Comparison of ENCODE assay signal across 8 cellular contexts in the genomic region with DNA sequence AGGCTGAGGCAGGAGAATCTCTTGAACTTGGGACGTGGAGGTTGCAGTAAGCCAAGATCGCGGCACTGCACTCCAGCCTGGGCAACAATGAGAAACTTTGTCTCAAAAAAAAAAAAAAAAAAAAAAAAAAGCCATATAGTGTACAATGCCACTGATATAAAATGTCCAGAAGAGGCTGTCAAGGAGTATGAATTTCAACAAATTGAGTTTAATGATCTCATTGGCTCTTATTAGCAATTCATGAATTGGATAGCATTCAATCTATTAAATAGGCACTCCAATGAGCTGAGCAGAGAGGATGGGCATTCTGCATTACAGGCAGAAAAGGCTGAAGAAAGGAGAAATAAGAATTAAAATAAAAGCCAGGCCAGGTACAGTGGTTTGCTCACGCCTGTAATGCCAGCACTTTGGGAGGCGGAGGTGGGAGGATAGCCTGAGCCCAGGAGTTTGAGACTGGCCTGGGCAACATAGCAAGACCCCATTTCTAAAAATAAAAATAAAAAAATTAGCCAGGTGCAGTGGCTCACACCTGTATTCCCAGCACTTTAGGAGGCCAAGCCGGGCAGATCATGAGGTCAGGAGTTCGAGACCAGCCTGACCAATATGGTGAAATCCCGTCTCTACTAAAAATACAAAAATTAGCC. TPM values are rescaled to one million over a fixed set of nuclear protein-coding genes. Genes with fewer than 3 reads are reported as not detected.
DNase-seq lines count a peak whose midpoint lies in the region; ATAC-seq and TF ChIP-seq lines count a peak whose summit lies in the region.

No MANE protein-coding gene starts in this region.

- peak overlapping the region; percentile 94 for H2AFZ ChIP-seq in GM23248

- H4K20me1 ChIP-seq in GM23248 (ENCODE audit: insufficient read depth) = no peaks in the 10 kb centered on the region

- peaks cover 60% of the 10 kb centered on the region for H3K79me2 ChIP-seq in GM23248 (ENCODE audit: insufficient read depth)

- H3K4me2 ChIP-seq in GM23248 (ENCODE audit: unreplicated experiment) = peak overlapping the region; percentile 85
- H3K4me2 ChIP-seq in skeletal muscle satellite cell (ENCODE audit: low read length) = peak overlapping the region; percentile 95

- H3K4me1 ChIP-seq in GM23248 (ENCODE audit: insufficient read depth) (0 out of 2 replicates have a peak, but pooled peaks cover 4% of the 10 kb centered on the region), skeletal muscle satellite cell (ENCODE audit: control insufficient read depth, insufficient read depth, low read length) (peaks cover 24% of the 10 kb centered on the region)

- H3K4me3 ChIP-seq in GM23248 (peak overlapping the region; percentile 69), foreskin fibroblast (ENCODE audit: low read depth in 1 of 2, low read length in 2 of 2) (peak overlapping the region; percentile 39 to 56), skeletal muscle satellite cell (ENCODE audit: low read length) (peak overlapping the region; percentile 96)

- H3K36me3 ChIP-seq in GM23248 (ENCODE audit: low read depth) = no peaks in the 10 kb centered on the region
- H3K36me3 ChIP-seq in skeletal muscle satellite cell (ENCODE audit: insufficient read depth, low read length) = no peaks in the 10 kb centered on the region

- H3K9me3 ChIP-seq in GM23248 (ENCODE audit: low read depth) (no peaks in the 10 kb centered on the region), T-helper 17 cell (ENCODE audit: control insufficient read depth, low read length, poor library complexity, severe bottlenecking) (no peaks in the 10 kb centered on the region), skeletal muscle satellite cell (replicated peaks; ENCODE audit: low read length) (no peaks in the 10 kb centered on the region)

- no peaks in the 10 kb centered on the region for H3K27me3 Mint-ChIP-seq in T-helper 17 cell

- H3K9ac ChIP-seq in GM23248 (peak overlapping the region; percentile 69), skeletal muscle satellite cell (ENCODE audit: low read depth, low read length) (peak overlapping the region; percentile 53)

- H3K27me3 ChIP-seq in GM23248 (replicated peaks; ENCODE audit: insufficient read depth) (no peaks in the 10 kb centered on the region), skeletal muscle satellite cell (ENCODE audit: control insufficient read depth, insufficient read depth, low read length) (no peaks in the 10 kb centered on the region)

- peak overlapping the region; percentile 84 for H3K4me3 Mint-ChIP-seq in T-helper 17 cell

- no peak for ATAC-seq in T-helper 17 cell
- ATAC-seq in HG03432 (IDR thresholded peaks at IDR 0.05; ENCODE audit: unreplicated experiment) = no peak
- ATAC-seq in HG02623 (IDR thresholded peaks at IDR 0.05; ENCODE audit: unreplicated experiment) = no peak

- H3K27ac ChIP-seq in GM23248 = peak overlapping the region; percentile 58

- H3K36me3 Mint-ChIP-seq in T-helper 17 cell (ENCODE audit: low read depth) = no peaks in the 10 kb centered on the region

- H3K27ac Mint-ChIP-seq in T-helper 17 cell = peak overlapping the region; percentile 92

- DNase-seq in GM23248 (no peak), T-helper 17 cell (no peak), foreskin fibroblast (no peak), glomerular visceral epithelial cell (ENCODE audit: extremely low spot score) (no peak), NCI-H510A treated with DMSO at 0.1 percent for 48 hours (lab: John Stamatoyannopoulos, UW) (no peak)

- no peaks in the 10 kb centered on the region for H3K9me2 ChIP-seq in GM23248 (ENCODE audit: insufficient read depth)

- H3F3A ChIP-seq in GM23248 (ENCODE audit: insufficient read depth) = no peaks in the 10 kb centered on the region

- in situ Hi-C loops in GM23248 (cut with MboI) = no loop called here

- H3K4me1 Mint-ChIP-seq in T-helper 17 cell = peaks cover 22% of the 10 kb centered on the region

- no peak for TF ChIP-seq CTCF in foreskin fibroblast (IDR thresholded peaks at IDR 0.05; ENCODE audit: low read depth, low read length)

- WGBS in GM23248 (ENCODE audit: low coverage in 1 of 2, low lambda C conversion rate in 2 of 2, missing lambda C conversion rate in 2 of 2), 2 experiments = 95 to 98% methylated on average over 8 of the region's 8 CpGs

RNA-seq across cellular contexts. Expression of a gene that starts 0.8 kb away (rescaled TPM):
- total RNA-seq in GM23248 (2014; rRNA removed; shearing (Covaris generic)) = 93.7 and 119 TPM in 2 replicates
- polyA plus RNA-seq in GM23248 (2016; fragmentation: Nextera tagmentation; extraction: Ambion mirVana) = 25.2 and 25.9 TPM in 2 replicates
- 10 to 100 TPM; 13.1 to 16.0 TPM for total RNA-seq in T-helper 17 cell
- total RNA-seq in skeletal muscle satellite cell (2012; rRNA removed) = 81.4 and 91.5 TPM in 2 replicates

RNA-seq across cellular contexts. Expression of a gene that starts 18.4 kb away (rescaled TPM):
- total RNA-seq in GM23248 (2014; rRNA removed; shearing (Covaris generic)) = 89.7 TPM in 2 replicates
- polyA plus RNA-seq in GM23248 (2016; fragmentation: Nextera tagmentation; extraction: Ambion mirVana) = 95.0 and 96.1 TPM in 2 replicates
- 100 to 1,000 TPM; 120 to 135 TPM for total RNA-seq in T-helper 17 cell
- 47.4 and 61.6 TPM in 2 replicates for total RNA-seq in skeletal muscle satellite cell (2012; rRNA removed)

RNA-seq across cellular contexts. Expression of a gene that starts 30.1 kb away (rescaled TPM):
- total RNA-seq in GM23248 (2014; rRNA removed; shearing (Covaris generic)) = 56.4 and 57.6 TPM in 2 replicates
- polyA plus RNA-seq in GM23248 (2016; fragmentation: Nextera tagmentation; extraction: Ambion mirVana) = 143 and 161 TPM in 2 replicates
- 10 to 100 TPM; 22.3 to 27.8 TPM for total RNA-seq in T-helper 17 cell
- 52.0 and 53.0 TPM in 2 replicates for total RNA-seq in skeletal muscle satellite cell (2012; rRNA removed)
